10 cellular contexts compared by ENCODE assay signal in genomic region chr3:194690501-194691372, GRCh38. TPM values are rescaled to one million over a fixed set of nuclear protein-coding genes. Genes with fewer than 3 reads are reported as not detected.
DNase-seq lines count a peak whose midpoint lies in the region; ATAC-seq and TF ChIP-seq lines count a peak whose summit lies in the region.
"Had no signal": no experiment of that assay in that cellular context is flagged by ENCODE, and none has a peak within 500 bp of the region (broad histone marks: within the 10 kb centered on the region; RNA-seq: fewer than 3 reads in every experiment).

No MANE protein-coding gene starts in this region.

- no peaks in the 10 kb centered on the region for H4K20me1 ChIP-seq in mammary epithelial cell (ENCODE audit: insufficient read depth, low read length)

- TF ChIP-seq CTCF in MCF 10A (IDR thresholded peaks at IDR 0.05; ENCODE audit: unreplicated experiment) (no peak), mammary epithelial cell (conservative IDR thresholded peaks at IDR 0.05 in 1 of 2, IDR thresholded peaks at IDR 0.05 in 1 of 2; ENCODE audit: extremely low read depth in 1 of 2, insufficient read depth in 1 of 2, low read depth in 1 of 2, low read length in 2 of 2) (no peak), fibroblast of pulmonary artery (IDR thresholded peaks at IDR 0.05; ENCODE audit: low read length, missing control alignments) (no peak), thyroid gland (IDR thresholded peaks at IDR 0.05) (no peak)

- dilution Hi-C loops in mammary epithelial cell (cut with HindIII; ENCODE audit: low sequenced_read_pairs) = no loop called here

- H3K4me3 Mint-ChIP-seq in MCF 10A (ENCODE audit: unreplicated experiment) = no peak overlapping the region
- no peak overlapping the region for H3K4me3 Mint-ChIP-seq in stimulated activated naive CD8-positive, alpha-beta T cell treated with anti-CD3 and anti-CD28 coated beads, Interleukin-15, amount 100 ng/mL, for 72 hours

- H3K27ac Mint-ChIP-seq in MCF 10A (ENCODE audit: low read depth, unreplicated experiment) = peak overlapping the region; percentile 6
- H3K27ac Mint-ChIP-seq in stimulated activated naive CD8-positive, alpha-beta T cell treated with anti-CD3 and anti-CD28 coated beads, Interleukin-15, amount 100 ng/mL, for 72 hours = peak overlapping the region in 1 of 2 donors; percentile 44

- H3K27ac ChIP-seq in mammary epithelial cell (ENCODE audit: insufficient read depth, low read depth, low read length) (no peak overlapping the region), thyroid gland (peak overlapping the region in 2 of 3 donors; percentile 0 to 56)

- no peak for TF ChIP-seq POLR2A in thyroid gland (IDR thresholded peaks at IDR 0.05)

- peaks cover 15% of the 10 kb centered on the region for H3K27me3 ChIP-seq in mammary epithelial cell (ENCODE audit: insufficient read depth, low read length)
- no peaks in the 10 kb centered on the region for H3K27me3 ChIP-seq in thyroid gland
- H3K27me3 ChIP-seq: heart left ventricle had no signal

- H3K4me3 ChIP-seq in mammary epithelial cell (replicated peaks in 1 of 3; ENCODE audit: insufficient read depth in 1 of 3, low read depth in 2 of 3, low read length in 3 of 3) = no peak overlapping the region
- H3K4me3 ChIP-seq in fibroblast of pulmonary artery (replicated peaks; ENCODE audit: low read depth, low read length) = no peak overlapping the region
- H3K4me3 ChIP-seq in thyroid gland (replicated peaks in 1 of 3) = no peak overlapping the region

- BruUV-seq in MCF 10A (replicated peaks; lab: Mats Ljungman, UMichigan) (no TSS peak), mammary epithelial cell (replicated peaks; lab: Mats Ljungman, UMichigan) (no TSS peak)

- peaks cover 23% of the 10 kb centered on the region for H3K4me1 ChIP-seq in mammary epithelial cell (ENCODE audit: insufficient read depth, low read length)
- H3K4me1 ChIP-seq in thyroid gland = peaks cover 27 to 34% of the 10 kb centered on the region in 2 donors

- CTCF ChIA-PET in MCF 10A (lab: Yijun Ruan, JAX) (interaction anchor here (0.6 to 1.1 kb wide), 2 partner anchors 7 to 896 kb away, joined by 3 to 5 read pairs; no protein-coding TSS in a partner anchor), mammary epithelial cell (lab: Charles Lee; ENCODE audit: low non-redundant PET) (no interaction called here)

- in situ Hi-C loops in mammary epithelial cell (cut with MboI; ENCODE audit: low sequenced_read_pairs in 2 of 2) = loop anchor here (25.0 kb wide), 2 partner anchors 247 to 847 kb away; partner anchors contain the start of gene PPP1R2 (in 1 of the 2)

- H3K4me2 ChIP-seq in mammary epithelial cell (ENCODE audit: insufficient read depth, low read depth, low read length) = no peak overlapping the region

- POLR2A ChIA-PET in MCF 10A (lab: Yijun Ruan, JAX) = interaction anchor here (0.6 to 2.0 kb wide), 6 partner anchors 8 to 232 kb away, joined by 3 to 5 read pairs (median 3); no protein-coding TSS in a partner anchor

- 70% methylated on average over 8 of the region's 8 CpGs for whole genome bisulfite sequencing in mammary epithelial cell (ENCODE audit: low coverage, missing lambda C conversion rate)
- 63 to 67% methylated on average over 8 of the region's 8 CpGs for WGBS in thyroid gland, 2 donors

- peaks cover 29% of the 10 kb centered on the region for H3K4me1 Mint-ChIP-seq in MCF 10A (ENCODE audit: insufficient read depth, unreplicated experiment)
- peaks cover 49% of the 10 kb centered on the region for H3K4me1 Mint-ChIP-seq in stimulated activated naive CD8-positive, alpha-beta T cell treated with anti-CD3 and anti-CD28 coated beads, Interleukin-15, amount 100 ng/mL, for 72 hours

- no peak overlapping the region for H3K9ac ChIP-seq in mammary epithelial cell (ENCODE audit: insufficient read depth, low read length)

- DNase-seq in MCF 10A (ENCODE audit: unreplicated experiment) = peak; percentile 63
- no peak for DNase-seq in mammary epithelial cell
- peak; percentile 69 for DNase-seq in NCI-H226
- DNase-seq in fibroblast of pulmonary artery (ENCODE audit: low read depth) = peak; percentile 55
- peak; percentile 72 to 80 for DNase-seq in thyroid gland
- DNase-seq in stimulated activated naive CD8-positive, alpha-beta T cell treated with anti-CD3 and anti-CD28 coated beads, Interleukin-15, amount 100 ng/mL, for 72 hours = no peak
- no peak for DNase-seq in NK-92 (lab: John Stamatoyannopoulos, UW; ENCODE audit: unreplicated experiment)
- DNase-seq: NCI-H1417 treated with DMSO at 0.1 percent for 48 hours had no signal

- intact Hi-C loops in MCF 10A (cut with micrococcal nuclease) = no loop called here
- intact Hi-C loops in mammary epithelial cell (cut with micrococcal nuclease) = no loop called here
- intact Hi-C loops in thyroid gland (cut with DNase I) = no loop called here

- ATAC-seq in stimulated activated naive CD8-positive, alpha-beta T cell treated with anti-CD3 and anti-CD28 coated beads, Interleukin-15, amount 100 ng/mL, for 72 hours = no peak
- ATAC-seq in HG03280 (IDR thresholded peaks at IDR 0.05; ENCODE audit: unreplicated experiment) = no peak
- ATAC-seq: heart left ventricle had no signal

- no peaks in the 10 kb centered on the region for H3K27me3 Mint-ChIP-seq in MCF 10A (ENCODE audit: insufficient read depth, unreplicated experiment)
- peaks cover 47% of the 10 kb centered on the region for H3K27me3 Mint-ChIP-seq in stimulated activated naive CD8-positive, alpha-beta T cell treated with anti-CD3 and anti-CD28 coated beads, Interleukin-15, amount 100 ng/mL, for 72 hours

- H3K9me3 ChIP-seq in mammary epithelial cell (replicated peaks; ENCODE audit: insufficient read depth, low read length) (no peaks in the 10 kb centered on the region), thyroid gland (no peaks in the 10 kb centered on the region)
- H3K9me3 ChIP-seq: heart left ventricle had no signal

- no peaks in the 10 kb centered on the region for H3K36me3 Mint-ChIP-seq in MCF 10A (ENCODE audit: insufficient read depth, unreplicated experiment)

- H3K36me3 ChIP-seq in mammary epithelial cell (ENCODE audit: insufficient read depth, low read length) (no peaks in the 10 kb centered on the region), thyroid gland (no peaks in the 10 kb centered on the region)

- no peaks in the 10 kb centered on the region for H3K79me2 ChIP-seq in mammary epithelial cell (ENCODE audit: insufficient read depth, low read length)

- no peak overlapping the region for H2AFZ ChIP-seq in mammary epithelial cell (ENCODE audit: low read depth, low read length)

- H3K9me3 Mint-ChIP-seq in MCF 10A (ENCODE audit: unreplicated experiment) = no peaks in the 10 kb centered on the region
- no peaks in the 10 kb centered on the region for H3K9me3 Mint-ChIP-seq in stimulated activated naive CD8-positive, alpha-beta T cell treated with anti-CD3 and anti-CD28 coated beads, Interleukin-15, amount 100 ng/mL, for 72 hours

RNA-seq across cellular contexts. Expression of gene FAM43A, which starts 5.1 kb away (rescaled TPM):
- 1.0 and 1.3 TPM in 2 replicates for total RNA-seq in MCF 10A (2022)
- 1 to 10 TPM; 1.2 to 3.0 TPM for total RNA-seq in mammary epithelial cell
- 0.36 TPM for polyA plus RNA-seq in mammary epithelial cell
- polyA minus RNA-seq in mammary epithelial cell = not detected
- 10 to 100 TPM; 16.8 to 33.9 (median 22.4) TPM for total RNA-seq in thyroid gland

RNA-seq across cellular contexts. Expression of gene LSG1, which starts 18.7 kb away (rescaled TPM):
- total RNA-seq in MCF 10A (2022) (30.5 and 35.1 TPM in 2 replicates), mammary epithelial cell (10 to 100 TPM; 33.5 to 33.8 TPM), thyroid gland (10 to 100 TPM; 34.8 to 60.3 (median 49.7) TPM)
- polyA plus RNA-seq in mammary epithelial cell = 25.9 TPM
- 49.4 TPM for polyA minus RNA-seq in mammary epithelial cell

RNA-seq across cellular contexts. Expression of gene TMEM44, which starts 57.5 kb away (rescaled TPM):
- total RNA-seq in MCF 10A (2022) (8.3 and 13.2 TPM in 2 replicates), mammary epithelial cell (10 to 100 TPM; 12.0 to 21.1 TPM), thyroid gland (10 to 100 TPM in 2 of 4 donors, 1 to 10 TPM in 2; 6.3 to 11.0 (median 9.7) TPM)
- 14.0 TPM for polyA plus RNA-seq in mammary epithelial cell
- 14.6 TPM for polyA minus RNA-seq in mammary epithelial cell

Comparison
In these comparisons a context has a peak if more than half of its experiments do, and no peak if none do; other contexts are left out.
1. DNase-seq: peak in MCF 10A (single experiment), NCI-H226 (single experiment), fibroblast of pulmonary artery (single experiment) and thyroid gland (2 of 2); none in mammary epithelial cell (single experiment), stimulated activated naive CD8-positive, alpha-beta T cell treated with anti-CD3 and anti-CD28 coated beads, Interleukin-15, amount 100 ng/mL, for 72 hours (0 of 2) and NK-92 (single experiment).